Comparison of ENCODE assay signal across 21 cellular contexts in the genomic region with DNA sequence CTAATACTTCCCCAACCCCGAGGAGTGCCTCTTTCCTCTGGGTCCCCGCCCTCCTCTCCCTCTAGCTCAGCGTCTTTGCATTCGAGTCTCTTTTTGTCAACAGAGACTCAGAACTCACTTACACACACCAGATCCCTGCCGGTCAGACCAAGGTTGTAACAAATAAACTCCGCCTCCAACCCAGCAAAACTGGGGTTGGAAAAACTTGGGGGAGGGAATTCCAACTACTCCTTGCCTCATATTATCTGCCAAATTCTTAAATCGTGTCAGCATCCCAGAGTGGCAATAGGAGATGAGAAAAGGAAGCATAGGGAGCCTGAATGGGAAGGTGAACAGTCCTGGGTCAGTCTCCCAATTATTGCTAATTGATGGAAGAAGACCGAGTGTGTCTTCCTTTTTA. TPM values are rescaled to one million over a fixed set of nuclear protein-coding genes. Genes with fewer than 3 reads are reported as not detected.
A peak's percentile ranks its signal among the peaks of the same experiment; 100 is the strongest.
DNase-seq lines count a peak whose midpoint lies in the region; ATAC-seq, FAIRE-seq and TF ChIP-seq lines count a peak whose summit lies in the region.
"Had no signal": no experiment of that assay in that cellular context is flagged by ENCODE, and none has a peak within 500 bp of the region (broad histone marks: within the 10 kb centered on the region; RNA-seq: fewer than 3 reads in every experiment).

A gene (minus strand): TSS at position 101 of the 400 bp plus-strand sequence. CDS start 726 bp downstream, outside the sequence.

- no peak within 1 kb of the TSS for H3K9ac ChIP-seq in neural progenitor cell

- peak within 1 kb of the TSS; percentile 88 for H3K4me2 ChIP-seq in GM23338
- H3K4me2 ChIP-seq in neural progenitor cell: peak within 1 kb of the TSS; percentile 82

- H3K79me2 ChIP-seq in GM23338 (replicated peaks; ENCODE audit: insufficient read depth): no peaks in the 10 kb centered on the region
- H3K79me2 ChIP-seq in neural progenitor cell (ENCODE audit: low read depth): no peaks in the 10 kb centered on the region

- peak within 1 kb of the TSS; percentile 75 for H3K4me3 ChIP-seq in GM23338
- H3K4me3 ChIP-seq in neural progenitor cell: peak within 1 kb of the TSS; percentile 45
- H3K4me3 ChIP-seq: cardiac muscle cell, SK-N-MC, tibial artery had no signal

- peaks cover 11% of the 10 kb centered on the region; the same call in 1 of the 2 replicates for H3F3A ChIP-seq in GM23338 (replicated peaks; ENCODE audit: low read depth)
- peaks cover 44% of the 10 kb centered on the region for H3F3A ChIP-seq in neural progenitor cell (ENCODE audit: low read depth)

- DNase-seq in GM23338 (ENCODE audit: low spot score) (peak; percentile 33), NCI-H69 (lab: John Stamatoyannopoulos, UW) (peak; percentile 27), frontal cortex (ENCODE audit: low spot score in 2 of 2) (peak in 1 of 2 donors; percentile 5), neural progenitor cell (ENCODE audit: low spot score) (peak; percentile 39), nucleus accumbens (lab: John Stamatoyannopoulos, UW) (no peak), cerebellum (ENCODE audit: low spot score) (no peak)
- DNase-seq: activated gamma-delta T cell treated with Interleukin-2 at 50 U/mL for 16 hours, natural killer cell, tibial artery had no signal

- H3K36me3 Mint-ChIP-seq in GM23338 (ENCODE audit: low read depth): peaks cover 18% of the 10 kb centered on the region
- H3K36me3 Mint-ChIP-seq in neural progenitor cell: no peaks in the 10 kb centered on the region

- H3K27ac ChIP-seq in GM23338 (ENCODE audit: low read depth) (no peak within 1 kb of the TSS), neural progenitor cell (no peak within 1 kb of the TSS)
- H3K27ac ChIP-seq: cardiac muscle cell, SK-N-MC, tibial artery had no signal

- H4K20me1 ChIP-seq in GM23338 (replicated peaks; ENCODE audit: insufficient read depth) (no peaks in the 10 kb centered on the region), neural progenitor cell (ENCODE audit: low read depth) (peaks cover 8% of the 10 kb centered on the region)

- no peaks in the 10 kb centered on the region for H3K9me3 ChIP-seq in neural progenitor cell (ENCODE audit: low read depth)

- FAIRE-seq in frontal cortex (lab: Jason Lieb, UNC): no peak

- H3K4me3 Mint-ChIP-seq in GM23338 (peak within 1 kb of the TSS; percentile 83), neural progenitor cell (no peak within 1 kb of the TSS)
- H3K4me3 Mint-ChIP-seq: natural killer cell had no signal

- H3K27me3 Mint-ChIP-seq in GM23338 (ENCODE audit: insufficient read depth, low read depth, poor library complexity) (peaks cover 28% of the 10 kb centered on the region), neural progenitor cell (ENCODE audit: insufficient read depth, low read depth) (peaks cover 28% of the 10 kb centered on the region)

- H3K36me3 ChIP-seq in GM23338 (ENCODE audit: insufficient read depth) (no peaks in the 10 kb centered on the region), neural progenitor cell (no peaks in the 10 kb centered on the region)
- H3K36me3 ChIP-seq: cardiac muscle cell, tibial artery had no signal

- H3K9me2 ChIP-seq in GM23338 (ENCODE audit: insufficient read depth): no peaks in the 10 kb centered on the region

- TF ChIP-seq CTCF in GM23338 (conservative IDR thresholded peaks at IDR 0.05; ENCODE audit: low read depth in 2 of 2): no peak
- TF ChIP-seq CTCF in neural progenitor cell (IDR thresholded peaks at IDR 0.05): no peak

- ATAC-seq in GM23338: peak; percentile 4; the same call in 2 of the 3 replicates
- no peak for ATAC-seq in GM18870 (IDR thresholded peaks at IDR 0.05; ENCODE audit: unreplicated experiment)
- ATAC-seq: natural killer cell; stimulated activated naive CD8-positive, alpha-beta T cell treated with anti-CD3 and anti-CD28 coated beads, Interleukin-15, Interleukin-2, amounts not matched to agents 100 U/mL and 50 U/mL, for 24 hours had no signal

- H2AFZ ChIP-seq in GM23338 (peak within 1 kb of the TSS; percentile 99), neural progenitor cell (replicated peaks) (peak within 1 kb of the TSS; percentile 85)

- H3K4me1 Mint-ChIP-seq in GM23338 (peaks cover 31% of the 10 kb centered on the region), neural progenitor cell (peaks cover 17% of the 10 kb centered on the region)
- H3K4me1 Mint-ChIP-seq: natural killer cell had no signal

- peaks cover 16% of the 10 kb centered on the region for H3K4me1 ChIP-seq in GM23338 (ENCODE audit: insufficient read depth)
- peaks cover 26% of the 10 kb centered on the region for H3K4me1 ChIP-seq in neural progenitor cell
- H3K4me1 ChIP-seq: tibial artery had no signal

- H3K27me3 ChIP-seq in GM23338 (ENCODE audit: insufficient read depth) (peaks cover 43% of the 10 kb centered on the region), neural progenitor cell (peaks cover 36% of the 10 kb centered on the region)

- H3K27ac Mint-ChIP-seq in GM23338: no peak within 1 kb of the TSS
- H3K27ac Mint-ChIP-seq in neural progenitor cell: no peak within 1 kb of the TSS
- H3K27ac Mint-ChIP-seq: natural killer cell, progenitor cell of endocrine pancreas had no signal

- H3K9me3 Mint-ChIP-seq in GM23338: peaks cover 15% of the 10 kb centered on the region
- peaks cover 9% of the 10 kb centered on the region for H3K9me3 Mint-ChIP-seq in neural progenitor cell

TF ChIP-seq in GM23338, 12 proteins besides CTCF, POLR2A, EP300 and RAD21:
- TF ChIP-seq ZNF114 (CRISPR knock-in tag; IDR thresholded peaks at IDR 0.05) (no peak), POLR2AphosphoS5 (IDR thresholded peaks at IDR 0.05; ENCODE audit: low read depth) (no peak), EZH2 (IDR thresholded peaks at IDR 0.05; ENCODE audit: low read depth, unreplicated experiment) (no peak)

RNA-seq across cellular contexts. Expression of the gene that starts here (rescaled TPM):
- 2.3 and 4.7 TPM in 2 replicates for total RNA-seq in GM23338 (2014; rRNA removed; shearing (Covaris generic))
- polyA plus RNA-seq in GM23338 (2016; fragmentation: Nextera tagmentation; extraction: Ambion mirVana): 0.92 and 1.1 TPM in 2 replicates
- total RNA-seq in frontal cortex (20.4 TPM), neural progenitor cell (ENCODE audit: low replicate concordance) (0.22 TPM in 1 of 2 replicates, not detected in the other), cerebellum (5.0 TPM)
- total RNA-seq: cardiac muscle cell; dermis blood vessel endothelial cell; epithelial cell of proximal tubule; IMR-90; left lobe of liver; MCF 10A; natural killer cell; progenitor cell of endocrine pancreas; RPMI7951; T-helper 2 cell treated with Interferon-gamma antibody and Interleukin-4, amounts not matched to agents 100 ng/mL and 5 ng/mL, for 36 hours had no signal
- polyA plus RNA-seq: cardiac muscle cell, IMR-90 had no signal

Comparison
In these comparisons a context has a peak if more than half of its experiments do, and no peak if none do; other contexts are left out.
1. Peak in DNase-seq, H3K4me3 ChIP-seq and H3K4me2 ChIP-seq in neural progenitor cell; RNA of the gene not detected or under 1 TPM.
2. DNase-seq: peak in GM23338 (single experiment) and NCI-H69 (single experiment); none in nucleus accumbens (0 of 56) and cerebellum (single experiment).